In genomic region chr1:51729824-51730284, GRCh38 we compare ENCODE assay signal across 8 cellular contexts.
DNase-seq lines count a peak whose midpoint lies in the region; ATAC-seq, FAIRE-seq and TF ChIP-seq lines count a peak whose summit lies in the region.

No MANE protein-coding gene starts in this region.

- WGBS in esophagus squamous epithelium, 2 donors, result 3 to 7% methylated on average over 8 to 10 of the region's 28 CpGs

- TF ChIP-seq CTCF in A673 (conservative IDR thresholded peaks at IDR 0.05; ENCODE audit: low read depth, low read length), result no peak
- TF ChIP-seq CTCF in esophagus squamous epithelium (IDR thresholded peaks at IDR 0.05), result no peak
- no peak for TF ChIP-seq CTCF in neural crest cell (conservative IDR thresholded peaks at IDR 0.05)

- no peak overlapping the region for H3K27ac Mint-ChIP-seq in neural crest cell (ENCODE audit: unreplicated experiment)

- H3K4me1 ChIP-seq in A673 (ENCODE audit: insufficient read depth, low read length, poor library complexity, severe bottlenecking) (peaks cover 34% of the 10 kb centered on the region), SJCRH30 (no peaks in the 10 kb centered on the region), esophagus squamous epithelium (peaks cover 17 to 66% (median 17%) of the 10 kb centered on the region in 3 donors)

- H3K27me3 Mint-ChIP-seq in neural crest cell (ENCODE audit: low read depth), result peaks cover 6% of the 10 kb centered on the region

- POLR2A ChIA-PET in A673 (lab: Charles Lee; ENCODE audit: low non-redundant PET), result interaction anchor here (0.6 kb wide), 1 partner anchor 330 kb away, joined by 4 read pairs; no protein-coding TSS in a partner anchor

- no peak for TF ChIP-seq POLR2A in esophagus squamous epithelium (IDR thresholded peaks at IDR 0.05)

- FAIRE-seq in frontal cortex (lab: Jason Lieb, UNC), result no peak

- H3K4me1 Mint-ChIP-seq in neural crest cell, result peaks cover 38% of the 10 kb centered on the region

- CTCF ChIA-PET in A673 (lab: Charles Lee), result no interaction called here

- TSS peak; percentile 64 for BruUV-seq in A673 (replicated peaks; lab: Mats Ljungman, UMichigan)

- no peaks in the 10 kb centered on the region for H3K36me3 Mint-ChIP-seq in neural crest cell (ENCODE audit: low read depth)

- peak; percentile 12 for ATAC-seq in GM18519 (IDR thresholded peaks at IDR 0.05; ENCODE audit: low FRiP score, unreplicated experiment)
- ATAC-seq in HG03064 (IDR thresholded peaks at IDR 0.05; ENCODE audit: low read depth, unreplicated experiment), result peak; percentile 18

- H3K27ac ChIP-seq in A673 (ENCODE audit: low read depth, low read length, poor library complexity, severe bottlenecking) (peak overlapping the region; percentile 77), SJCRH30 (peak overlapping the region; percentile 79), esophagus squamous epithelium (peak overlapping the region; percentile 74 to 81 (median 78))

- H3K4me3 ChIP-seq in A673 (ENCODE audit: low read depth, low read length, poor library complexity, severe bottlenecking), result peak overlapping the region; percentile 84
- H3K4me3 ChIP-seq in SJCRH30, result peak overlapping the region; percentile 96
- H3K4me3 ChIP-seq in esophagus squamous epithelium, result peak overlapping the region; percentile 59 to 73 (median 66)

- peak overlapping the region; percentile 92 for H3K4me3 Mint-ChIP-seq in neural crest cell

- DNase-seq in A673 (ENCODE audit: low spot score) (peak; percentile 48), SJCRH30 (peak in 1 of 2 experiments; percentile 72), esophagus squamous epithelium (lab: John Stamatoyannopoulos, UW) (no peak), neural crest cell (ENCODE audit: low read depth, low spot score) (no peak), frontal cortex (ENCODE audit: low spot score in 2 of 2) (no peak), NCI-H1694 treated with DMSO at 0.1 percent for 48 hours (lab: John Stamatoyannopoulos, UW) (no peak)

- H3K36me3 ChIP-seq in A673 (ENCODE audit: insufficient read depth, low read length, poor library complexity, severe bottlenecking), result no peaks in the 10 kb centered on the region
- no peaks in the 10 kb centered on the region for H3K36me3 ChIP-seq in SJCRH30
- H3K36me3 ChIP-seq in esophagus squamous epithelium, result no peaks in the 10 kb centered on the region

- no peaks in the 10 kb centered on the region for H3K27me3 ChIP-seq in A673 (replicated peaks; ENCODE audit: insufficient read depth, low read depth, low read length, poor library complexity)
- no peaks in the 10 kb centered on the region for H3K27me3 ChIP-seq in SJCRH30
- H3K27me3 ChIP-seq in esophagus squamous epithelium, result no peaks in the 10 kb centered on the region

- no peaks in the 10 kb centered on the region for H3K9me3 ChIP-seq in A673 (ENCODE audit: low read depth, low read length, poor library complexity, severe bottlenecking)
- H3K9me3 ChIP-seq in SJCRH30 (replicated peaks), result no peaks in the 10 kb centered on the region
- no peaks in the 10 kb centered on the region for H3K9me3 ChIP-seq in esophagus squamous epithelium

- H3K9me3 Mint-ChIP-seq in neural crest cell, result no peaks in the 10 kb centered on the region

- intact Hi-C loops in A673 (cut with micrococcal nuclease; ENCODE audit: unreplicated experiment), result no loop called here
- intact Hi-C loops in esophagus squamous epithelium (cut with DNase I), result no loop called here
